In the genomic region with DNA sequence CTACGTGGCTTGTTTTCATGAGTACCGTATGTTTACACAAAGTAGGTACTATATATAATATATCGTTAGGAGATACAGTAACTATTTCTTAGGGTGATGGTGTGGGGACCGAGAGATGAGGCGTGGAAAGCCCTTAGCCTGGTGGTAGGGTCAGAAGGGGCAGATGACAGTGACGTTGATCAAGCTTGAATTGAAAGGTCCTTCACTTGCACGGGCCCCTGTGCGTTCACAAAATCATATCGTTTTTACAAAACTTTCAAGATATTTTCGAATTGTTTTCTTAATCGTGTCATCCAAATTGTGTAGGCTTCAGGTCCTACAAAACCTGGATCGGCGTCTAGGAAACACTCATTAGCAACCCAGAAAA, we compare ENCODE assay signal across 8 cellular contexts. TPM values are rescaled to one million over a fixed set of nuclear protein-coding genes. Genes with fewer than 3 reads are reported as not detected.
DNase-seq lines count a peak whose midpoint lies in the region; ATAC-seq and TF ChIP-seq lines count a peak whose summit lies in the region.

No MANE protein-coding gene starts in this region.

- peak overlapping the region; percentile 51 to 100 (median 92) for H3K27ac ChIP-seq in adrenal gland
- peak overlapping the region; percentile 77 for H3K27ac ChIP-seq in temporal lobe (ENCODE audit: low read depth, low read length)

- no peaks in the 10 kb centered on the region for H3K9me3 ChIP-seq in adrenal gland (replicated peaks in 1 of 3)

- DNase-seq in NCI-H82 (lab: John Stamatoyannopoulos, UW): peak; percentile 56
- no peak for DNase-seq in NCI-H82 treated with DMSO at 0.1 percent for 48 hours (lab: John Stamatoyannopoulos, UW; ENCODE audit: unreplicated experiment)
- no peak for DNase-seq in adrenal gland
- peak; percentile 32 for DNase-seq in inferior parietal cortex (ENCODE audit: extremely low spot score)
- no peak for DNase-seq in GM20000 (ENCODE audit: low spot score)
- DNase-seq in SK-N-DZ (ENCODE audit: low spot score): no peak

- TF ChIP-seq POLR2A in adrenal gland (IDR thresholded peaks at IDR 0.05): no peak

- peak overlapping the region in 3 of 4 donors; percentile 21 to 97 (median 93) for H3K4me3 ChIP-seq in adrenal gland

- WGBS in adrenal gland, 4 donors: 28 to 35% (median 30%) methylated on average over 13 of the region's 13 CpGs

- no peaks in the 10 kb centered on the region for H3K36me3 ChIP-seq in adrenal gland (replicated peaks in 1 of 2)

- TF ChIP-seq CTCF in adrenal gland (IDR thresholded peaks at IDR 0.05): peak in 1 of 6 experiments; percentile 6
- no peak for TF ChIP-seq CTCF in GM20000 (IDR thresholded peaks at IDR 0.05; ENCODE audit: extremely low read depth, missing control alignments)

- no peaks in the 10 kb centered on the region for H3K27me3 ChIP-seq in adrenal gland

- no peak for ATAC-seq in HG03139 (IDR thresholded peaks at IDR 0.05; ENCODE audit: unreplicated experiment)

- H3K4me1 ChIP-seq in adrenal gland (replicated peaks in 1 of 2): peaks cover 23 to 24% of the 10 kb centered on the region in 2 donors

- intact Hi-C loops in adrenal gland (cut with DNase I): no loop called here

RNA-seq across cellular contexts. Expression of a gene that starts 0.9 kb away (rescaled TPM):
- 10 to 100 TPM; 17.9 to 36.6 (median 27.8) TPM for total RNA-seq in adrenal gland
- polyA plus RNA-seq in adrenal gland: 10 to 100 TPM in 1 of 3 donors, 1 to 10 TPM in 2; 6.1 to 39.1 (median 9.6) TPM
- 65.6 TPM for total RNA-seq in temporal lobe
- 15.2 and 15.6 TPM in 2 replicates for polyA plus RNA-seq in SK-N-DZ (2014; cell fraction: cytosol; rRNA removed)
- 12.1 and 13.4 TPM in 2 replicates for polyA plus RNA-seq in SK-N-DZ (2014; cell fraction: nucleus; rRNA removed)

Comparison
In these comparisons a context has a peak if more than half of its experiments do, and no peak if none do; other contexts are left out.
1. DNase-seq: peak in NCI-H82 (single experiment) and inferior parietal cortex (single experiment); none in NCI-H82 treated with DMSO at 0.1 percent for 48 hours (single experiment), adrenal gland (0 of 7), GM20000 (single experiment) and SK-N-DZ (single experiment).